ENCODE assay signal across 8 cellular contexts in genomic region chrX:10110984-10111363, GRCh38. TPM values are rescaled to one million over a fixed set of nuclear protein-coding genes. Genes with fewer than 3 reads are reported as not detected.
DNase-seq lines count a peak whose midpoint lies in the region; ATAC-seq and TF ChIP-seq lines count a peak whose summit lies in the region.

No MANE protein-coding gene starts in this region.

- peaks cover 95% of the 10 kb centered on the region for H3K4me1 ChIP-seq in OCI-LY7 (ENCODE audit: insufficient read depth, low read length, poor library complexity, severe bottlenecking)

- no peaks in the 10 kb centered on the region for H3K9me3 ChIP-seq in OCI-LY7 (ENCODE audit: low read length)

- CTCF ChIA-PET in OCI-LY7 (lab: Charles Lee; ENCODE audit: unreplicated experiment): interaction anchor here (1.1 to 1.6 kb wide), 2 partner anchors 10 to 34 kb away, joined by 3 to 5 read pairs; no protein-coding TSS in a partner anchor

- peak overlapping the region; percentile 60 for H3K4me3 ChIP-seq in OCI-LY7 (ENCODE audit: low read depth, low read length, poor library complexity, severe bottlenecking)

- H3K79me2 ChIP-seq in OCI-LY7 (ENCODE audit: insufficient read depth, low read depth, low read length): peaks cover 43% of the 10 kb centered on the region; the same call in 1 of the 2 replicates

- peak overlapping the region; percentile 72 for H3K4me2 ChIP-seq in OCI-LY7 (ENCODE audit: low read length)

- peaks cover 71% of the 10 kb centered on the region for H3K4me1 Mint-ChIP-seq in activated naive CD8-positive, alpha-beta T cell treated with anti-CD3 and anti-CD28 coated beads, Interleukin-2, amount 50 U/mL, for 24 hours
- H3K4me1 Mint-ChIP-seq in osteocyte (ENCODE audit: unreplicated experiment): peaks cover 18% of the 10 kb centered on the region

- peaks cover 5% of the 10 kb centered on the region for H3K36me3 Mint-ChIP-seq in activated naive CD8-positive, alpha-beta T cell treated with anti-CD3 and anti-CD28 coated beads, Interleukin-2, amount 50 U/mL, for 24 hours (ENCODE audit: low read depth)
- H3K36me3 Mint-ChIP-seq in osteocyte (ENCODE audit: unreplicated experiment): peaks cover 6% of the 10 kb centered on the region

- peak overlapping the region; percentile 72 for H3K4me3 Mint-ChIP-seq in activated naive CD8-positive, alpha-beta T cell treated with anti-CD3 and anti-CD28 coated beads, Interleukin-2, amount 50 U/mL, for 24 hours
- no peak overlapping the region for H3K4me3 Mint-ChIP-seq in osteocyte (ENCODE audit: unreplicated experiment)

- peak overlapping the region; percentile 100 for H3K27ac ChIP-seq in OCI-LY7 (ENCODE audit: low read depth, low read length, poor library complexity, severe bottlenecking)

- H4K20me1 ChIP-seq in OCI-LY7 (ENCODE audit: insufficient read depth, low read length): no peaks in the 10 kb centered on the region

- H3K9me3 Mint-ChIP-seq in activated naive CD8-positive, alpha-beta T cell treated with anti-CD3 and anti-CD28 coated beads, Interleukin-2, amount 50 U/mL, for 24 hours: no peaks in the 10 kb centered on the region
- H3K9me3 Mint-ChIP-seq in osteocyte (ENCODE audit: unreplicated experiment): no peaks in the 10 kb centered on the region

- TF ChIP-seq CTCF in OCI-LY7 (conservative IDR thresholded peaks at IDR 0.05; ENCODE audit: low read length) (no peak), osteocyte (IDR thresholded peaks at IDR 0.05) (no peak)

- no peaks in the 10 kb centered on the region for H3K9me2 ChIP-seq in OCI-LY7 (ENCODE audit: insufficient read depth, low read length)

- no peak overlapping the region for H2AFZ ChIP-seq in OCI-LY7 (ENCODE audit: low read length)

- no peaks in the 10 kb centered on the region for H3K27me3 Mint-ChIP-seq in activated naive CD8-positive, alpha-beta T cell treated with anti-CD3 and anti-CD28 coated beads, Interleukin-2, amount 50 U/mL, for 24 hours
- no peaks in the 10 kb centered on the region for H3K27me3 Mint-ChIP-seq in osteocyte (ENCODE audit: unreplicated experiment)

- H3K36me3 ChIP-seq in OCI-LY7 (ENCODE audit: insufficient read depth, low read length): peaks cover 26% of the 10 kb centered on the region; the same call in 1 of the 2 replicates

- intact Hi-C loops in OCI-LY7 (cut with micrococcal nuclease; ENCODE audit: unreplicated experiment): loop anchor here (2.0 kb wide), 1 partner anchor 28 kb away; no protein-coding TSS in a partner anchor

- peak overlapping the region; percentile 97 for H3K27ac Mint-ChIP-seq in activated naive CD8-positive, alpha-beta T cell treated with anti-CD3 and anti-CD28 coated beads, Interleukin-2, amount 50 U/mL, for 24 hours
- H3K27ac Mint-ChIP-seq in osteocyte (ENCODE audit: unreplicated experiment): no peak overlapping the region

- DNase-seq in OCI-LY7 (ENCODE audit: low spot score): no peak
- DNase-seq in activated naive CD8-positive, alpha-beta T cell treated with anti-CD3 and anti-CD28 coated beads, Interleukin-2, amount 50 U/mL, for 24 hours: peak; percentile 59
- DNase-seq in stimulated activated CD4-positive, alpha-beta T cell treated with anti-CD3 and anti-CD28 coated beads, Interleukin-1b, Interleukin-23, amount 100 ng/mL, for 4 hours (ENCODE audit: low read depth in 2 of 2): peak; percentile 41 to 47
- no peak for DNase-seq in foreskin melanocyte
- no peak for DNase-seq in dedifferentiated amniotic fluid mesenchymal stem cell (ENCODE audit: extremely low spot score)
- no peak for DNase-seq in NCI-H2196 (lab: John Stamatoyannopoulos, UW; ENCODE audit: unreplicated experiment)
- no peak for DNase-seq in osteocyte (ENCODE audit: extremely low spot score, unreplicated experiment)

- peak; percentile 33 for ATAC-seq in GM21367 (IDR thresholded peaks at IDR 0.05; ENCODE audit: unreplicated experiment)
- ATAC-seq in activated naive CD8-positive, alpha-beta T cell treated with anti-CD3 and anti-CD28 coated beads, Interleukin-2, amount 50 U/mL, for 24 hours: peak; percentile 59

- TSS peak; percentile 82 for BruUV-seq in OCI-LY7 (replicated peaks; lab: Mats Ljungman, UMichigan)

- POLR2A ChIA-PET in OCI-LY7 (lab: Charles Lee): interaction anchor here (0.6 to 8.1 kb wide), 7 partner anchors 11 to 1469 kb away, joined by 3 to 77 read pairs (median 5); no protein-coding TSS in a partner anchor

RNA-seq across cellular contexts. Expression of gene CLCN4, which starts 45.8 kb away (rescaled TPM):
- total RNA-seq in OCI-LY7 (2014; rRNA removed; shearing (Covaris generic)): 7.8 and 11.1 TPM in 2 replicates
- total RNA-seq in OCI-LY7 (2022) (9.7 and 10.2 TPM in 2 replicates), osteocyte (2.3 and 3.7 TPM in 2 replicates)

Comparison
In these comparisons a context has a peak if more than half of its experiments do, and no peak if none do; other contexts are left out.
1. DNase-seq: peak in activated naive CD8-positive, alpha-beta T cell treated with anti-CD3 and anti-CD28 coated beads, Interleukin-2, amount 50 U/mL, for 24 hours (single experiment) and stimulated activated CD4-positive, alpha-beta T cell treated with anti-CD3 and anti-CD28 coated beads, Interleukin-1b, Interleukin-23, amount 100 ng/mL, for 4 hours (2 of 2); none in OCI-LY7 (single experiment), foreskin melanocyte (single experiment), dedifferentiated amniotic fluid mesenchymal stem cell (single experiment), NCI-H2196 (single experiment) and osteocyte (single experiment).